ENCODE assay signal across 8 cellular contexts in genomic region chr10:101355307-101355706, GRCh38. TPM values are rescaled to one million over a fixed set of nuclear protein-coding genes. Genes with fewer than 3 reads are reported as not detected.
DNase-seq lines count a peak whose midpoint lies in the region; ATAC-seq and TF ChIP-seq lines count a peak whose summit lies in the region.

No MANE protein-coding gene starts in this region.

- no peak for ATAC-seq in heart right ventricle
- ATAC-seq in thoracic aorta (ENCODE audit: insufficient number of reproducible peaks, low FRiP score, low read depth), result no peak

- H3K9me3 ChIP-seq in heart right ventricle (no peaks in the 10 kb centered on the region), iPS-20b (ENCODE audit: insufficient read depth, low read depth, low read length) (no peaks in the 10 kb centered on the region), thoracic aorta (no peaks in the 10 kb centered on the region)

- H3K4me1 Mint-ChIP-seq in activated T-helper 2 cell treated with anti-CD3 and anti-CD28 coated beads, Interferon-gamma antibody, Interleukin-2, Interleukin-4, amounts not matched to agents 10 μg/mL and 5 μg/mL and 100 μg/mL, durations not matched to agents 14 hours and 24 hours and 36 hours (ENCODE audit: low read depth), result peaks cover 15% of the 10 kb centered on the region

- WGBS in heart right ventricle, 2 donors, result 59 to 61% methylated on average over 4 of the region's 4 CpGs

- H3K4me1 ChIP-seq in heart right ventricle, result peaks cover 0 to 49% (median 26%) of the 10 kb centered on the region in 9 donors
- peaks cover 8% of the 10 kb centered on the region; the same call in 1 of the 2 replicates for H3K4me1 ChIP-seq in iPS-20b (ENCODE audit: insufficient read depth, low read length)
- peaks cover 9 to 12% of the 10 kb centered on the region in 2 donors for H3K4me1 ChIP-seq in thoracic aorta (ENCODE audit: control insufficient read depth in 1 of 2, low read depth in 2 of 2)

- H3K4me3 ChIP-seq in heart right ventricle, result peak overlapping the region in 9 of 10 donors; percentile 66 to 99 (median 93)
- peak overlapping the region; percentile 91 for H3K4me3 ChIP-seq in iPS-20b (ENCODE audit: low read length)
- H3K4me3 ChIP-seq in thoracic aorta, result peak overlapping the region; percentile 90

- H3K36me3 Mint-ChIP-seq in activated T-helper 2 cell treated with anti-CD3 and anti-CD28 coated beads, Interferon-gamma antibody, Interleukin-2, Interleukin-4, amounts not matched to agents 10 μg/mL and 5 μg/mL and 100 μg/mL, durations not matched to agents 14 hours and 24 hours and 36 hours (ENCODE audit: low read depth), result peaks cover 12% of the 10 kb centered on the region

- peaks cover 11% of the 10 kb centered on the region for H3K27me3 Mint-ChIP-seq in activated T-helper 2 cell treated with anti-CD3 and anti-CD28 coated beads, Interferon-gamma antibody, Interleukin-2, Interleukin-4, amounts not matched to agents 10 μg/mL and 5 μg/mL and 100 μg/mL, durations not matched to agents 14 hours and 24 hours and 36 hours (ENCODE audit: low read depth)

- H3K27ac ChIP-seq in heart right ventricle (peak overlapping the region in 9 of 10 donors; percentile 76 to 97 (median 92)), iPS-20b (ENCODE audit: low read length) (no peak overlapping the region), thoracic aorta (no peak overlapping the region)

- H3K27me3 ChIP-seq in heart right ventricle (peaks cover 0 to 5% (median 0%) of the 10 kb centered on the region in 7 donors), iPS-20b (ENCODE audit: insufficient read depth, low read length) (0 out of 2 replicates have a peak, but pooled peaks cover 2% of the 10 kb centered on the region), thoracic aorta (replicated peaks; ENCODE audit: insufficient read depth) (no peaks in the 10 kb centered on the region)

- no peaks in the 10 kb centered on the region for H3K36me3 ChIP-seq in heart right ventricle
- no peaks in the 10 kb centered on the region for H3K36me3 ChIP-seq in iPS-20b (ENCODE audit: insufficient read depth, low read depth, low read length)
- H3K36me3 ChIP-seq in thoracic aorta, result no peaks in the 10 kb centered on the region

- intact Hi-C loops in heart right ventricle (cut with DNase I) (loop anchor here in 1 of 10 donors (5.0 kb wide), 1 partner anchor 87 kb away; no protein-coding TSS in a partner anchor), cardiac septum (cut with DNase I) (loop anchor here (10.0 kb wide), 1 partner anchor 89 kb away; no protein-coding TSS in a partner anchor)
- intact Hi-C loops in activated T-helper 2 cell treated with anti-CD3 and anti-CD28 coated beads, Interferon-gamma antibody, Interleukin-2, Interleukin-4, amounts not matched to agents 10 μg/mL and 5 μg/mL and 100 μg/mL, durations not matched to agents 14 hours and 24 hours and 36 hours (cut with micrococcal nuclease), result loop anchor here (10.0 kb wide), 1 partner anchor 291 kb away; the partner anchor contains the start of gene KAZALD1

- TF ChIP-seq CTCF in heart right ventricle (IDR thresholded peaks at IDR 0.05), result no peak
- no peak for TF ChIP-seq CTCF in thoracic aorta (IDR thresholded peaks at IDR 0.05)

- no peak overlapping the region for H3K9ac ChIP-seq in iPS-20b (ENCODE audit: low read depth, low read length)

- H3K4me3 Mint-ChIP-seq in activated T-helper 2 cell treated with anti-CD3 and anti-CD28 coated beads, Interferon-gamma antibody, Interleukin-2, Interleukin-4, amounts not matched to agents 10 μg/mL and 5 μg/mL and 100 μg/mL, durations not matched to agents 14 hours and 24 hours and 36 hours (ENCODE audit: low read depth), result peak overlapping the region; percentile 88

- no peak overlapping the region for H3K27ac Mint-ChIP-seq in activated T-helper 2 cell treated with anti-CD3 and anti-CD28 coated beads, Interferon-gamma antibody, Interleukin-2, Interleukin-4, amounts not matched to agents 10 μg/mL and 5 μg/mL and 100 μg/mL, durations not matched to agents 14 hours and 24 hours and 36 hours

- H3K9me3 Mint-ChIP-seq in activated T-helper 2 cell treated with anti-CD3 and anti-CD28 coated beads, Interferon-gamma antibody, Interleukin-2, Interleukin-4, amounts not matched to agents 10 μg/mL and 5 μg/mL and 100 μg/mL, durations not matched to agents 14 hours and 24 hours and 36 hours, result no peaks in the 10 kb centered on the region

- DNase-seq in heart right ventricle, result no peak
- DNase-seq in cardiac septum (ENCODE audit: low spot score), result no peak
- no peak for DNase-seq in activated T-helper 2 cell treated with anti-CD3 and anti-CD28 coated beads, Interferon-gamma antibody, Interleukin-2, Interleukin-4, amounts not matched to agents 10 μg/mL and 5 μg/mL and 100 μg/mL, durations not matched to agents 14 hours and 24 hours and 36 hours (ENCODE audit: low spot score)
- no peak for DNase-seq in thoracic aorta (ENCODE audit: low spot score)
- no peak for DNase-seq in HuH-7.5 (ENCODE audit: low spot score)
- DNase-seq in stimulated activated CD4-positive, alpha-beta T cell treated with anti-CD3 and anti-CD28 coated beads, Interleukin-1b, Interleukin-23, amount 100 ng/mL, for 48 hours, result no peak
- DNase-seq in D341Med (ENCODE audit: low spot score), result no peak

RNA-seq across cellular contexts. Expression of gene BTRC, which starts 1.3 kb away (rescaled TPM):
- total RNA-seq in heart right ventricle (10 to 100 TPM; 25.1 to 49.9 (median 36.0) TPM), cardiac septum (34.7 TPM), thoracic aorta (10 to 100 TPM in 1 of 2 donors, 1 to 10 TPM in 1; 8.4 to 12.9 TPM)
- polyA plus RNA-seq in heart right ventricle, result 10 to 100 TPM in 1 of 2 donors, 1 to 10 TPM in 1; 9.5 to 11.8 TPM
- 18.2 and 21.0 TPM in 2 replicates for total RNA-seq in activated T-helper 2 cell treated with anti-CD3 and anti-CD28 coated beads, Interferon-gamma antibody, Interleukin-2, Interleukin-4, amounts not matched to agents 10 μg/mL and 5 μg/mL and 100 μg/mL, durations not matched to agents 14 hours and 24 hours and 36 hours

Comparison
In these comparisons a context has a peak if more than half of its experiments do, and no peak if none do; other contexts are left out.
1. H3K27ac ChIP-seq: peak in heart right ventricle (9 of 10); none in iPS-20b (single experiment) and thoracic aorta (0 of 2).
2. Peak in every context shown above with its lines, with median percentiles within 50 percentile points of each other: H3K4me3 ChIP-seq.